ENCODE assay signal across 8 cellular contexts in the genomic region with DNA sequence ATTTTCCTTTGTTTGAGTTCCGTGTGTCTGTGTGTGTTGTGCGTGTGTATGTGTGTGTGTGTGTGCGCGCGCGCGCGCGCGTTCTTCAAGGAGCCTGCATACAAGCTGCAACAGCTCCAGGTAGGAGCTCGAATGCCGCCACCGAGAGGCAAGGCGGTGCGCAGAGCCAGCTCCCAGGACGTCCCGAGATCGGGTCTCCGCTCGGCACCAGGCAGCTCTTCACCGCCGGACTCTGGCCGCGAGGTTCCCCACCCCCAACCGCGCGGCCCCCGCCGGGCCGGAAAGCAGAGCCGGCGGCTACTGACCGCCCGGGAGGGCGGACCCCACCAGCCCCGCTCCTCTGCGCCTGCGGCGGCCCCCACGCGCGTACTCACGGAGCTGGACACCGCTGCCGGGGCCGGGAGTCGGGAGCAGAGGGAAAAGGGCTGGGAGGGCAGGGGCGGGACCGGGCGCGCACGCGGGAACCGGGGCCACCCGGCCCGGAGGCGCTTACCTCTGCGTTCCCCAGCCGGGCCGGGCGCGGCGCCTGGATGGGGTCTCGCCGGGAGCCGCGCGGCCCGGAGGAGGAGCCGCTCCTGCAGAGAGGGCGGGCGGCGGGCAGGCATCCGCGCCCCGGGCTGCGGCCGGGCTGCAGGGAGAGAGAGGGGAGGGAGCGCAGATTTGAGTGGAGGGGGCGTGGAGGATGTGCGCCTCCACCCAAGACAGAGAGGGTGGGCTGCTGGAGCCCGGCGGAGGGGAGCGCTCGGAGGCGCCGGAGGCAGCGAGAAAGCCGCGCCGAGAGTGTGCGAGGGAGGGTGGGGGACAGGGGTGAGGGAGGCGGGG. TPM values are rescaled to one million over a fixed set of nuclear protein-coding genes. Genes with fewer than 3 reads are reported as not detected.
DNase-seq lines count a peak whose midpoint lies in the region; ATAC-seq and TF ChIP-seq lines count a peak whose summit lies in the region.

No MANE protein-coding gene starts in this region.

- no peaks in the 10 kb centered on the region for H3K36me3 ChIP-seq in HUES64 (ENCODE audit: insufficient read depth, low read length)
- H3K36me3 ChIP-seq in lung (ENCODE audit: control insufficient read depth in 2 of 2, insufficient read depth in 2 of 2, low read length in 2 of 2): no peaks in the 10 kb centered on the region
- H3K36me3 ChIP-seq in subcutaneous abdominal adipose tissue (ENCODE audit: control insufficient read depth in 5 of 5, insufficient read depth in 5 of 5, low read length in 5 of 5): no peaks in the 10 kb centered on the region

- H3K4me3 ChIP-seq in HUES64 (ENCODE audit: low read length): peak overlapping the region; percentile 72
- H3K4me3 ChIP-seq in lung: peak overlapping the region; percentile 68
- H3K4me3 ChIP-seq in subcutaneous abdominal adipose tissue (ENCODE audit: low read depth in 1 of 5, low read length in 5 of 5): peak overlapping the region; percentile 58 to 80 (median 72)

- H3K9me3 ChIP-seq in HUES64 (ENCODE audit: insufficient read depth, low read depth, low read length) (no peaks in the 10 kb centered on the region), lung (ENCODE audit: control insufficient read depth in 2 of 2, insufficient read depth in 1 of 2, low read length in 1 of 2) (no peaks in the 10 kb centered on the region), subcutaneous abdominal adipose tissue (ENCODE audit: control insufficient read depth in 5 of 5, low read length in 5 of 5) (no peaks in the 10 kb centered on the region)

- no peak overlapping the region for H3K27ac Mint-ChIP-seq in T-helper 1 cell treated with Interleukin-12 subunit alpha and Interleukin-12 subunit beta and Interleukin-4 antibody, amounts not matched to agents 30 μg/mL and 1 μg/mL, for 36 hours
- H3K27ac Mint-ChIP-seq in endothelial cell (ENCODE audit: unreplicated experiment): peak overlapping the region; percentile 48

- H3K27ac ChIP-seq in HUES64 (ENCODE audit: low read depth, low read length) (peak overlapping the region; percentile 56; the same call in 1 of the 2 replicates), lung (ENCODE audit: low read depth in 1 of 2, low read length in 1 of 2) (peak overlapping the region; percentile 85 to 91), subcutaneous abdominal adipose tissue (ENCODE audit: low read depth, low read length) (peak overlapping the region; percentile 37)

- H3K4me1 Mint-ChIP-seq in T-helper 1 cell treated with Interleukin-12 subunit alpha and Interleukin-12 subunit beta and Interleukin-4 antibody, amounts not matched to agents 30 μg/mL and 1 μg/mL, for 36 hours (ENCODE audit: low read depth): peaks cover 9% of the 10 kb centered on the region
- peaks cover 33% of the 10 kb centered on the region for H3K4me1 Mint-ChIP-seq in endothelial cell (ENCODE audit: unreplicated experiment)

- H3K9me3 Mint-ChIP-seq in T-helper 1 cell treated with Interleukin-12 subunit alpha and Interleukin-12 subunit beta and Interleukin-4 antibody, amounts not matched to agents 30 μg/mL and 1 μg/mL, for 36 hours: no peaks in the 10 kb centered on the region
- H3K9me3 Mint-ChIP-seq in endothelial cell (ENCODE audit: unreplicated experiment): no peaks in the 10 kb centered on the region

- H3K4me1 ChIP-seq in HUES64 (ENCODE audit: insufficient read depth, low read length): peaks cover 12% of the 10 kb centered on the region; the same call in 1 of the 2 replicates
- peaks cover 3 to 9% of the 10 kb centered on the region in 2 donors for H3K4me1 ChIP-seq in lung (ENCODE audit: control insufficient read depth in 2 of 2, insufficient read depth in 2 of 2, low read length in 2 of 2)
- H3K4me1 ChIP-seq in subcutaneous abdominal adipose tissue (ENCODE audit: control insufficient read depth in 5 of 5, insufficient read depth in 5 of 5, low read length in 5 of 5): peaks cover 0 to 20% (median 13%) of the 10 kb centered on the region in 5 donors

- under 1% methylated on average over 93 of the region's 93 CpGs for WGBS in HUES64
- WGBS in lung, 2 donors: 1% methylated on average over 62 to 93 of the region's 93 CpGs

- DNase-seq in DMS153 (lab: John Stamatoyannopoulos, UW) (peak; percentile 20), endothelial cell (ENCODE audit: low spot score) (peak; percentile 62), lung (ENCODE audit: low spot score) (peak; percentile 62), GDM1 (lab: John Stamatoyannopoulos, UW) (no peak)

- H3K9ac ChIP-seq in HUES64 (ENCODE audit: low read depth, low read length): peak overlapping the region; percentile 73
- H3K9ac ChIP-seq in subcutaneous abdominal adipose tissue (ENCODE audit: low read length in 5 of 5): peak overlapping the region in 4 of 5 donors; percentile 35 to 76 (median 66)

- no peak for TF ChIP-seq CTCF in endothelial cell (IDR thresholded peaks at IDR 0.05; ENCODE audit: unreplicated experiment)
- no peak for TF ChIP-seq CTCF in lung (IDR thresholded peaks at IDR 0.05; ENCODE audit: control extremely low read depth, extremely low read depth)

- H3K27me3 ChIP-seq in HUES64 (ENCODE audit: insufficient read depth, low read length) (no peaks in the 10 kb centered on the region), lung (ENCODE audit: control insufficient read depth, insufficient read depth) (no peaks in the 10 kb centered on the region), subcutaneous abdominal adipose tissue (ENCODE audit: control insufficient read depth in 5 of 5, insufficient read depth in 4 of 5, low read length in 5 of 5) (no peaks in the 10 kb centered on the region)

- peak overlapping the region; percentile 65 for H3K4me3 Mint-ChIP-seq in T-helper 1 cell treated with Interleukin-12 subunit alpha and Interleukin-12 subunit beta and Interleukin-4 antibody, amounts not matched to agents 30 μg/mL and 1 μg/mL, for 36 hours
- H3K4me3 Mint-ChIP-seq in endothelial cell (ENCODE audit: unreplicated experiment): peak overlapping the region; percentile 96

- peaks cover 62% of the 10 kb centered on the region for H3K27me3 Mint-ChIP-seq in T-helper 1 cell treated with Interleukin-12 subunit alpha and Interleukin-12 subunit beta and Interleukin-4 antibody, amounts not matched to agents 30 μg/mL and 1 μg/mL, for 36 hours (ENCODE audit: low read depth)
- H3K27me3 Mint-ChIP-seq in endothelial cell (ENCODE audit: unreplicated experiment): no peaks in the 10 kb centered on the region

- H3K36me3 Mint-ChIP-seq in T-helper 1 cell treated with Interleukin-12 subunit alpha and Interleukin-12 subunit beta and Interleukin-4 antibody, amounts not matched to agents 30 μg/mL and 1 μg/mL, for 36 hours (ENCODE audit: low read depth): no peaks in the 10 kb centered on the region
- H3K36me3 Mint-ChIP-seq in endothelial cell (ENCODE audit: low read depth, unreplicated experiment): peaks cover 3% of the 10 kb centered on the region

- ATAC-seq in lung (ENCODE audit: insufficient read depth, low FRiP score) (peak; percentile 82), GM19395 (IDR thresholded peaks at IDR 0.05; ENCODE audit: unreplicated experiment) (no peak)

RNA-seq across cellular contexts. Expression of gene AKIP1, which starts 40.3 kb away (rescaled TPM):
- polyA plus RNA-seq in HUES64 (2013, experiment 1 of 2): 22.2 TPM
- polyA plus RNA-seq in HUES64 (2013, experiment 2 of 2): 21.9 TPM
- 20.8 TPM for total RNA-seq in endothelial cell (ENCODE audit: unreplicated experiment)
- 10 to 100 TPM; 18.2 to 27.2 TPM for total RNA-seq in lung
- 10 to 100 TPM; 15.6 to 18.1 TPM for polyA plus RNA-seq in lung

Comparison
In these comparisons a context has a peak if more than half of its experiments do, and no peak if none do; other contexts are left out.
1. H3K27ac ChIP-seq: peak in every context shown above with its lines; median percentile 88 in lung; 56 in HUES64; 37 in subcutaneous abdominal adipose tissue.